In genomic region chr5:122702524-122702875, GRCh38 we compare ENCODE assay signal across 16 cellular contexts.
DNase-seq lines count a peak whose midpoint lies in the region; ATAC-seq and TF ChIP-seq lines count a peak whose summit lies in the region.
"Had no signal": no experiment of that assay in that cellular context is flagged by ENCODE, and none has a peak within 500 bp of the region (broad histone marks: within the 10 kb centered on the region; RNA-seq: fewer than 3 reads in every experiment).

No MANE protein-coding gene starts in this region.

- H3K27me3 ChIP-seq in tibial artery (no peaks in the 10 kb centered on the region), esophagus muscularis mucosa (no peaks in the 10 kb centered on the region)
- H3K27me3 ChIP-seq: breast epithelium, pancreas had no signal

- TF ChIP-seq POLR2A in GM18505 (IDR thresholded peaks at IDR 0.05; ENCODE audit: borderline replicate concordance, extremely low read depth, insufficient read depth, insufficient read length) (no peak), esophagus muscularis mucosa (IDR thresholded peaks at IDR 0.05; ENCODE audit: low read depth) (no peak)

- no peaks in the 10 kb centered on the region for H3K9me3 Mint-ChIP-seq in chondrocyte (ENCODE audit: low read depth)

- 100% methylated on average over 2 of the region's 2 CpGs for WGBS in esophagus muscularis mucosa

- H3K36me3 Mint-ChIP-seq in T-helper 17 cell (ENCODE audit: low read depth) (no peaks in the 10 kb centered on the region), chondrocyte (ENCODE audit: low read depth) (no peaks in the 10 kb centered on the region)

- H3K9me3 ChIP-seq in T-helper 17 cell (ENCODE audit: control insufficient read depth, low read length, poor library complexity, severe bottlenecking) (no peaks in the 10 kb centered on the region), tibial artery (no peaks in the 10 kb centered on the region), esophagus muscularis mucosa (no peaks in the 10 kb centered on the region)
- H3K9me3 ChIP-seq: breast epithelium, pancreas had no signal

- H3K4me1 Mint-ChIP-seq in T-helper 17 cell (peaks cover 2% of the 10 kb centered on the region), chondrocyte (ENCODE audit: low read depth) (no peaks in the 10 kb centered on the region)

- no peak overlapping the region for H3K4me3 ChIP-seq in tibial artery
- H3K4me3 ChIP-seq in esophagus muscularis mucosa: no peak overlapping the region
- H3K4me3 ChIP-seq: breast epithelium, lung, pancreas, SK-N-MC had no signal

- intact Hi-C loops in tibial artery (cut with DNase I; ENCODE audit: low total_unique reads) (no loop called here), esophagus muscularis mucosa (cut with DNase I) (loop anchor here (10.0 kb wide), 1 partner anchor 642 kb away; no protein-coding TSS in a partner anchor)

- no peak for TF ChIP-seq CTCF in chondrocyte (IDR thresholded peaks at IDR 0.05)
- no peak for TF ChIP-seq CTCF in tibial artery (IDR thresholded peaks at IDR 0.05)
- no peak for TF ChIP-seq CTCF in esophagus muscularis mucosa (IDR thresholded peaks at IDR 0.05)

- DNase-seq in T-helper 17 cell (no peak), chondrocyte (ENCODE audit: low spot score) (no peak), tibial artery (no peak), NCI-H510A (lab: John Stamatoyannopoulos, UW) (no peak), esophagus muscularis mucosa (ENCODE audit: extremely low spot score) (no peak)
- DNase-seq: activated CD4-positive, CD25-positive, alpha-beta regulatory T cell treated with anti-CD3 and anti-CD28 coated beads, Interleukin-2, amount 50 U/mL, for 72 hours; DND-41; NCI-H1417 treated with DMSO at 0.1 percent for 48 hours; pancreas had no signal

- no peaks in the 10 kb centered on the region for H3K36me3 ChIP-seq in tibial artery
- no peaks in the 10 kb centered on the region for H3K36me3 ChIP-seq in esophagus muscularis mucosa
- H3K36me3 ChIP-seq: breast epithelium, pancreas had no signal

- ATAC-seq in GM18505 (IDR thresholded peaks at IDR 0.05; ENCODE audit: unreplicated experiment) (peak; percentile 44), GM21447 (IDR thresholded peaks at IDR 0.05; ENCODE audit: unreplicated experiment) (peak; percentile 41), HG03095 (IDR thresholded peaks at IDR 0.05; ENCODE audit: unreplicated experiment) (peak; percentile 35), T-helper 17 cell (peak; percentile 65)
- ATAC-seq: HepG2, pancreas had no signal

- TF ChIP-seq EP300 in esophagus muscularis mucosa (IDR thresholded peaks at IDR 0.05): no peak

- H3K27ac ChIP-seq in tibial artery (no peak overlapping the region), esophagus muscularis mucosa (replicated peaks in 1 of 4) (no peak overlapping the region)
- H3K27ac ChIP-seq: breast epithelium, pancreas, SK-N-MC had no signal

- H3K27me3 Mint-ChIP-seq in T-helper 17 cell (peaks cover 18% of the 10 kb centered on the region), chondrocyte (ENCODE audit: low read depth) (no peaks in the 10 kb centered on the region)

- H3K4me3 Mint-ChIP-seq in T-helper 17 cell: no peak overlapping the region
- no peak overlapping the region for H3K4me3 Mint-ChIP-seq in chondrocyte (ENCODE audit: unreplicated experiment)

- H3K4me1 ChIP-seq in tibial artery: no peaks in the 10 kb centered on the region
- H3K4me1 ChIP-seq in esophagus muscularis mucosa: no peaks in the 10 kb centered on the region
- H3K4me1 ChIP-seq: breast epithelium, pancreas had no signal

- H3K27ac Mint-ChIP-seq in T-helper 17 cell (no peak overlapping the region), chondrocyte (ENCODE audit: unreplicated experiment) (no peak overlapping the region)
